In genomic region chr6:138302554-138302953, GRCh38 we compare ENCODE assay signal across 26 cellular contexts.
"Had no signal": no experiment of that assay in that cellular context is flagged by ENCODE, and none has a peak within 500 bp of the region (broad histone marks: within the 10 kb centered on the region; RNA-seq: fewer than 3 reads in every experiment).

No MANE protein-coding gene starts in this region.

- H3K36me3 ChIP-seq: ascending aorta had no signal

- H3K36me3 Mint-ChIP-seq: activated CD4-positive, alpha-beta memory T cell treated with anti-CD3 and anti-CD28 coated beads for 36 hours; activated CD8-positive, alpha-beta memory T cell treated with anti-CD3 and anti-CD28 coated beads, Interleukin-2, amount 10 ng/mL, durations not matched to agents 7 days and 5 days; activated naive CD4-positive, alpha-beta T cell treated with anti-CD3 and anti-CD28 coated beads, Interleukin-2, amount 10 ng/mL, durations not matched to agents 7 days and 5 days; activated naive CD4-positive, alpha-beta T cell treated with anti-CD3 and anti-CD28 coated beads, Interleukin-2, amount 50 U/mL, for 72 hours; activated naive CD8-positive, alpha-beta T cell treated with anti-CD3 and anti-CD28 coated beads, Interleukin-2, amount 10 ng/mL, durations not matched to agents 7 days and 5 days had no signal

- ATAC-seq: activated CD4-positive, alpha-beta T cell treated with anti-CD3 and anti-CD28 coated beads for 36 hours; activated CD8-positive, alpha-beta memory T cell treated with anti-CD3 and anti-CD28 coated beads, Interleukin-2, amount 10 ng/mL, durations not matched to agents 7 days and 5 days; activated CD8-positive, alpha-beta T cell treated with anti-CD3 and anti-CD28 coated beads, Interleukin-2, amount 10 ng/mL, durations not matched to agents 7 days and 5 days; activated naive CD4-positive, alpha-beta T cell treated with anti-CD3 and anti-CD28 coated beads, Interleukin-2, amount 50 U/mL, for 72 hours; activated T-cell treated with anti-CD3 and anti-CD28 coated beads, Interleukin-2, amount 50 U/mL, for 72 hours; effector memory CD8-positive, alpha-beta T cell; T-helper 17 cell had no signal

- H3K27ac ChIP-seq: ascending aorta had no signal

- H3K27me3 ChIP-seq: ascending aorta had no signal

- H3K27ac Mint-ChIP-seq: activated CD4-positive, alpha-beta memory T cell treated with anti-CD3 and anti-CD28 coated beads for 36 hours; activated CD4-positive, alpha-beta T cell treated with anti-CD3 and anti-CD28 coated beads for 36 hours; activated CD4-positive, alpha-beta T cell treated with anti-CD3 and anti-CD28 coated beads, Interleukin-2, amount 10 ng/mL, durations not matched to agents 24 days and 14 days; activated CD8-positive, alpha-beta memory T cell treated with anti-CD3 and anti-CD28 coated beads, Interleukin-2, amount 10 ng/mL, durations not matched to agents 7 days and 5 days; activated CD8-positive, alpha-beta T cell treated with anti-CD3 and anti-CD28 coated beads, Interleukin-2, amount 10 ng/mL, durations not matched to agents 7 days and 5 days; activated naive CD4-positive, alpha-beta T cell treated with anti-CD3 and anti-CD28 coated beads, Interleukin-2, amount 10 ng/mL, durations not matched to agents 7 days and 5 days; activated naive CD8-positive, alpha-beta T cell treated with anti-CD3 and anti-CD28 coated beads, Interleukin-2, amount 10 ng/mL, durations not matched to agents 7 days and 5 days; activated T-cell treated with anti-CD3 and anti-CD28 coated beads, Interleukin-2, amount 50 U/mL, for 72 hours; brain; effector memory CD8-positive, alpha-beta T cell; T-helper 17 cell; T-helper 2 cell treated with Interferon-gamma antibody and Interleukin-4, amounts not matched to agents 5 μg/mL and 100 μg/mL, for 36 hours had no signal

- H3K27me3 Mint-ChIP-seq: activated naive CD4-positive, alpha-beta T cell treated with anti-CD3 and anti-CD28 coated beads, Interleukin-2, amount 10 ng/mL, durations not matched to agents 7 days and 5 days; brain had no signal

- H3K9me3 ChIP-seq: ascending aorta had no signal

- H3K4me3 Mint-ChIP-seq: activated CD4-positive, alpha-beta memory T cell treated with anti-CD3 and anti-CD28 coated beads for 36 hours; activated CD4-positive, alpha-beta T cell treated with anti-CD3 and anti-CD28 coated beads for 36 hours; activated CD4-positive, alpha-beta T cell treated with anti-CD3 and anti-CD28 coated beads, Interleukin-2, amount 10 ng/mL, durations not matched to agents 24 days and 14 days; activated CD8-positive, alpha-beta memory T cell treated with anti-CD3 and anti-CD28 coated beads, Interleukin-2, amount 10 ng/mL, durations not matched to agents 7 days and 5 days; activated CD8-positive, alpha-beta T cell treated with anti-CD3 and anti-CD28 coated beads, Interleukin-2, amount 10 ng/mL, durations not matched to agents 7 days and 5 days; activated naive CD4-positive, alpha-beta T cell treated with anti-CD3 and anti-CD28 coated beads, Interleukin-2, amount 10 ng/mL, durations not matched to agents 7 days and 5 days; activated naive CD8-positive, alpha-beta T cell treated with anti-CD3 and anti-CD28 coated beads, Interleukin-2, amount 10 ng/mL, durations not matched to agents 7 days and 5 days; activated T-cell treated with anti-CD3 and anti-CD28 coated beads, Interleukin-2, amount 50 U/mL, for 72 hours; brain; effector memory CD8-positive, alpha-beta T cell; T-helper 17 cell; T-helper 2 cell treated with Interferon-gamma antibody and Interleukin-4, amounts not matched to agents 5 μg/mL and 100 μg/mL, for 36 hours had no signal

- DNase-seq: activated CD4-positive, alpha-beta memory T cell treated with anti-CD3 and anti-CD28 coated beads for 36 hours; activated CD4-positive, alpha-beta T cell treated with anti-CD3 and anti-CD28 coated beads for 36 hours; activated CD4-positive, alpha-beta T cell treated with anti-CD3 and anti-CD28 coated beads, Interleukin-2, amount 10 ng/mL, durations not matched to agents 24 days and 14 days; activated CD4-positive, CD25-positive, alpha-beta regulatory T cell; activated CD4-positive, CD25-positive, alpha-beta regulatory T cell treated with anti-CD3 and anti-CD28 coated beads, Interleukin-2, amount 50 U/mL, for 72 hours; activated CD8-positive, alpha-beta memory T cell treated with anti-CD3 and anti-CD28 coated beads, Interleukin-2, amount 10 ng/mL, durations not matched to agents 7 days and 5 days; activated CD8-positive, alpha-beta memory T cell treated with anti-CD3 and anti-CD28 coated beads, Interleukin-2, amount 50 U/mL, for 4 hours; activated CD8-positive, alpha-beta T cell treated with anti-CD3 and anti-CD28 coated beads, Interleukin-2, amount 10 ng/mL, durations not matched to agents 7 days and 5 days; activated gamma-delta T cell; activated naive CD4-positive, alpha-beta T cell; activated naive CD4-positive, alpha-beta T cell treated with anti-CD3 and anti-CD28 coated beads, Interleukin-2, amount 10 ng/mL, durations not matched to agents 7 days and 5 days; activated naive CD8-positive, alpha-beta T cell treated with anti-CD3 and anti-CD28 coated beads, Interleukin-2, amount 10 ng/mL, durations not matched to agents 7 days and 5 days; activated T-cell treated with anti-CD3 and anti-CD28 coated beads, Interleukin-2, amount 50 U/mL, for 1 hour; activated T-cell treated with anti-CD3 and anti-CD28 coated beads, Interleukin-2, amount 50 U/mL, for 72 hours; cortex of kidney; dermis blood vessel endothelial cell; effector CD4-positive, alpha-beta T cell; effector memory CD8-positive, alpha-beta T cell; foreskin fibroblast; head of caudate nucleus; T-helper 1 cell; T-helper 17 cell had no signal

- H3K4me3 ChIP-seq: ascending aorta had no signal

- H3K4me1 Mint-ChIP-seq: activated CD8-positive, alpha-beta memory T cell treated with anti-CD3 and anti-CD28 coated beads, Interleukin-2, amount 10 ng/mL, durations not matched to agents 7 days and 5 days; activated naive CD4-positive, alpha-beta T cell treated with anti-CD3 and anti-CD28 coated beads, Interleukin-2, amount 10 ng/mL, durations not matched to agents 7 days and 5 days; activated naive CD8-positive, alpha-beta T cell treated with anti-CD3 and anti-CD28 coated beads, Interleukin-2, amount 10 ng/mL, durations not matched to agents 7 days and 5 days; brain; T-helper 17 cell had no signal

- H3K9me3 Mint-ChIP-seq: activated CD4-positive, alpha-beta memory T cell treated with anti-CD3 and anti-CD28 coated beads for 36 hours; activated CD4-positive, alpha-beta T cell treated with anti-CD3 and anti-CD28 coated beads, Interleukin-2, amount 10 ng/mL, durations not matched to agents 24 days and 14 days; activated naive CD4-positive, alpha-beta T cell treated with anti-CD3 and anti-CD28 coated beads, Interleukin-2, amount 10 ng/mL, durations not matched to agents 7 days and 5 days; activated naive CD4-positive, alpha-beta T cell treated with anti-CD3 and anti-CD28 coated beads, Interleukin-2, amount 50 U/mL, for 72 hours; activated naive CD8-positive, alpha-beta T cell treated with anti-CD3 and anti-CD28 coated beads, Interleukin-2, amount 10 ng/mL, durations not matched to agents 7 days and 5 days; activated T-cell treated with anti-CD3 and anti-CD28 coated beads, Interleukin-2, amount 50 U/mL, for 72 hours; brain; effector memory CD8-positive, alpha-beta T cell; T-helper 2 cell treated with Interferon-gamma antibody and Interleukin-4, amounts not matched to agents 5 μg/mL and 100 μg/mL, for 36 hours had no signal

- H3K4me1 ChIP-seq: ascending aorta had no signal
